8 cellular contexts compared by ENCODE assay signal in genomic region chr5:42912184-42912766, GRCh38.
DNase-seq lines count a peak whose midpoint lies in the region; ATAC-seq and TF ChIP-seq lines count a peak whose summit lies in the region.

No MANE protein-coding gene starts in this region.

- no peak overlapping the region for H3K4me3 Mint-ChIP-seq in central memory CD8-positive, alpha-beta T cell
- no peak overlapping the region for H3K4me3 Mint-ChIP-seq in activated T-helper 17 cell treated with anti-CD3 and anti-CD28 coated beads, Interleukin-2, amount 50 U/mL, for 72 hours

- H4K20me1 ChIP-seq in SK-N-SH (ENCODE audit: insufficient read depth) = no peaks in the 10 kb centered on the region

- H3F3A ChIP-seq in SK-N-SH (replicated peaks; ENCODE audit: insufficient read depth) = no peaks in the 10 kb centered on the region

- no peak for TF ChIP-seq EP300 in SK-N-SH (IDR thresholded peaks at IDR 0.05; ENCODE audit: borderline replicate concordance in 1 of 2, low read depth in 1 of 2, low read length in 1 of 2)

- H2AFZ ChIP-seq in SK-N-SH (ENCODE audit: low read depth) = peak overlapping the region; percentile 52; the same call in 1 of the 2 replicates

- TF ChIP-seq CTCF in SK-N-SH (IDR thresholded peaks at IDR 0.05) = peak; percentile 78
- TF ChIP-seq CTCF in retinal pigment epithelial cell (conservative IDR thresholded peaks at IDR 0.05; ENCODE audit: low read depth, low read length) = peak; percentile 59

- WGBS in SK-N-SH (ENCODE audit: low lambda C conversion rate) = 3% methylated on average over 8 of the region's 8 CpGs

- H3K27ac Mint-ChIP-seq in central memory CD8-positive, alpha-beta T cell (ENCODE audit: low read depth) = no peak overlapping the region
- no peak overlapping the region for H3K27ac Mint-ChIP-seq in activated T-helper 17 cell treated with anti-CD3 and anti-CD28 coated beads, Interleukin-2, amount 50 U/mL, for 72 hours

- POLR2A ChIA-PET in SK-N-SH (lab: Yijun Ruan, JAX) = no interaction called here

- H3K9me2 ChIP-seq in SK-N-SH = no peaks in the 10 kb centered on the region

- H3K4me3 ChIP-seq in Jurkat, Clone E6-1 (ENCODE audit: low read length) = no peak overlapping the region
- H3K4me3 ChIP-seq in SK-N-SH (ENCODE audit: low read depth in 2 of 2, low read length in 1 of 2) (no peak overlapping the region), retinal pigment epithelial cell (ENCODE audit: low read length) (no peak overlapping the region)

- DNase-seq in DMS53 (lab: John Stamatoyannopoulos, UW) (peak; percentile 70), SK-N-SH (no peak), retinal pigment epithelial cell (ENCODE audit: low read depth) (no peak)
- DNase-seq in Jurkat, Clone E6-1 (ENCODE audit: low read depth, low spot score) = peak; percentile 47
- DNase-seq in central memory CD8-positive, alpha-beta T cell (ENCODE audit: low spot score in 2 of 2) = peak; percentile 18 to 49

- H3K4me2 ChIP-seq in SK-N-SH = no peak overlapping the region

- no peaks in the 10 kb centered on the region for H3K36me3 ChIP-seq in SK-N-SH (replicated peaks in 1 of 2; ENCODE audit: control insufficient read depth in 1 of 2, insufficient read depth in 2 of 2, low read length in 1 of 2)

- CTCF ChIA-PET in SK-N-SH (lab: Yijun Ruan, JAX) = interaction anchor here (0.6 to 1.7 kb wide), 5 partner anchors 23 to 477 kb away, joined by 3 to 5 read pairs (median 4); no protein-coding TSS in a partner anchor

- H3K27me3 Mint-ChIP-seq in central memory CD8-positive, alpha-beta T cell = peaks cover 1% of the 10 kb centered on the region
- peaks cover under 1% of the 10 kb centered on the region for H3K27me3 Mint-ChIP-seq in activated T-helper 17 cell treated with anti-CD3 and anti-CD28 coated beads, Interleukin-2, amount 50 U/mL, for 72 hours

- H3K79me2 ChIP-seq in SK-N-SH (ENCODE audit: insufficient read depth) = no peaks in the 10 kb centered on the region

- H3K4me1 ChIP-seq in SK-N-SH (ENCODE audit: control insufficient read depth in 1 of 2, insufficient read depth in 2 of 2, low read depth in 1 of 2, low read length in 1 of 2) = peaks cover 0 to 3% of the 10 kb centered on the region in 2 experiments; a peak in 1 of 4 replicates

- H3K27me3 ChIP-seq in SK-N-SH (ENCODE audit: insufficient read depth) = peaks cover 18% of the 10 kb centered on the region; the same call in 1 of the 2 replicates

- no peaks in the 10 kb centered on the region for H3K9me3 Mint-ChIP-seq in central memory CD8-positive, alpha-beta T cell
- no peaks in the 10 kb centered on the region for H3K9me3 Mint-ChIP-seq in activated T-helper 17 cell treated with anti-CD3 and anti-CD28 coated beads, Interleukin-2, amount 50 U/mL, for 72 hours

- no peak overlapping the region for H3K27ac ChIP-seq in SK-N-SH (ENCODE audit: low read depth in 2 of 2, low read length in 1 of 2)

- peak; percentile 37 for ATAC-seq in central memory CD8-positive, alpha-beta T cell (replicated peaks; ENCODE audit: extremely low read depth, poor library complexity, severe bottlenecking)
- ATAC-seq in HG02623 (IDR thresholded peaks at IDR 0.05; ENCODE audit: unreplicated experiment) (no peak), GM21447 (IDR thresholded peaks at IDR 0.05; ENCODE audit: unreplicated experiment) (no peak)
- no peak for ATAC-seq in activated T-helper 17 cell treated with anti-CD3 and anti-CD28 coated beads, Interleukin-2, amount 50 U/mL, for 72 hours (replicated peaks)

- peak; percentile 52 for TF ChIP-seq RAD21 in SK-N-SH (IDR thresholded peaks at IDR 0.05; ENCODE audit: low read length)

- no peak overlapping the region for H3K9ac ChIP-seq in SK-N-SH

- peaks cover 10% of the 10 kb centered on the region for H3K4me1 Mint-ChIP-seq in central memory CD8-positive, alpha-beta T cell
- peaks cover 10% of the 10 kb centered on the region for H3K4me1 Mint-ChIP-seq in activated T-helper 17 cell treated with anti-CD3 and anti-CD28 coated beads, Interleukin-2, amount 50 U/mL, for 72 hours

- peaks cover 10% of the 10 kb centered on the region for H3K36me3 Mint-ChIP-seq in central memory CD8-positive, alpha-beta T cell (ENCODE audit: insufficient read depth)
- peaks cover 7% of the 10 kb centered on the region for H3K36me3 Mint-ChIP-seq in activated T-helper 17 cell treated with anti-CD3 and anti-CD28 coated beads, Interleukin-2, amount 50 U/mL, for 72 hours (ENCODE audit: low read depth)

- H3K9me3 ChIP-seq in SK-N-SH = no peaks in the 10 kb centered on the region

TF ChIP-seq in SK-N-SH, 30 proteins besides CTCF, POLR2A, EP300 and RAD21:
- TF ChIP-seq FOXJ3 (CRISPR knock-in tag; IDR thresholded peaks at IDR 0.05) (no peak), EZH2phosphoT487 (IDR thresholded peaks at IDR 0.05; ENCODE audit: borderline replicate concordance, low read depth) (no peak), CHD2 (IDR thresholded peaks at IDR 0.05; ENCODE audit: low read length, partially characterized antibody) (no peak), SMC3 (IDR thresholded peaks at IDR 0.05; ENCODE audit: low read depth, low read length) (peak; percentile 40), TCF12 (IDR thresholded peaks at IDR 0.05) (no peak)

Comparison
In these comparisons a context has a peak if more than half of its experiments do, and no peak if none do; other contexts are left out.
1. DNase-seq: peak in DMS53 (single experiment), Jurkat, Clone E6-1 (single experiment) and central memory CD8-positive, alpha-beta T cell (2 of 2); none in SK-N-SH (single experiment) and retinal pigment epithelial cell (single experiment).